In genomic region chr1:144551543-144552424, GRCh38 we compare ENCODE assay signal across 1 cellular context.
A peak's percentile ranks its signal among the peaks of the same experiment; 100 is the strongest.
TF ChIP-seq lines count a peak whose summit lies in the region.

No MANE protein-coding gene starts in this region.

TF ChIP-seq in HepG2, 621 proteins besides CTCF, POLR2A, EP300 and RAD21 (continued from another document and continues in another):
- TF ChIP-seq TFAP4 (IDR thresholded peaks at IDR 0.05; ENCODE audit: borderline replicate concordance, low read depth) (0 out of 2 replicates have a peak, but pooled peaks have one; percentile 1), MED8 (CRISPR knock-in tag; IDR thresholded peaks at IDR 0.05; ENCODE audit: insufficient replicate concordance) (peak; percentile 95), ARID4A (CRISPR knock-in tag; IDR thresholded peaks at IDR 0.05; ENCODE audit: borderline replicate concordance) (peak; percentile 45; the same call in 1 of the 2 replicates), ZNF547 (CRISPR knock-in tag; IDR thresholded peaks at IDR 0.05) (no peak; the same call in 1 of the 2 replicates), NFKB2 (CRISPR knock-in tag; IDR thresholded peaks at IDR 0.05; ENCODE audit: borderline replicate concordance) (peak; percentile 29; the same call in 1 of the 2 replicates), ARNT2 (CRISPR knock-in tag; IDR thresholded peaks at IDR 0.05; ENCODE audit: low read depth) (0 out of 2 replicates have a peak, but pooled peaks have one; percentile 66), ZNF276 (CRISPR knock-in tag; IDR thresholded peaks at IDR 0.05; ENCODE audit: low read depth) (no peak), POGK (CRISPR knock-in tag; conservative IDR thresholded peaks at IDR 0.05) (0 out of 2 replicates have a peak, but pooled peaks have one; percentile 40), MAX (IDR thresholded peaks at IDR 0.05) (peak; percentile 50), FOXP4 (CRISPR knock-in tag; IDR thresholded peaks at IDR 0.05) (peak; percentile 30; the same call in 1 of the 2 replicates), ZGPAT (CRISPR knock-in tag; IDR thresholded peaks at IDR 0.05) (peak; percentile 65), U2AF1 (optimal IDR thresholded peaks at IDR 0.05; ENCODE audit: low read depth, low read length) (no peak), MYPOP (CRISPR knock-in tag; IDR thresholded peaks at IDR 0.05) (peak; percentile 42; the same call in 1 of the 2 replicates), ETV6 (CRISPR knock-in tag; conservative IDR thresholded peaks at IDR 0.05) (no peak), MED13 (CRISPR knock-in tag; IDR thresholded peaks at IDR 0.05) (peak; percentile 25; the same call in 1 of the 2 replicates), ZBTB38 (CRISPR knock-in tag; IDR thresholded peaks at IDR 0.05) (peak; percentile 42; the same call in 1 of the 2 replicates), SMAD9 (CRISPR knock-in tag; IDR thresholded peaks at IDR 0.05) (no peak), ZFY (CRISPR knock-in tag; IDR thresholded peaks at IDR 0.05) (peak; percentile 27; the same call in 1 of the 2 replicates), MTF1 (CRISPR knock-in tag; IDR thresholded peaks at IDR 0.05) (no peak), ZNF337 (CRISPR knock-in tag; IDR thresholded peaks at IDR 0.05; ENCODE audit: borderline replicate concordance, low read depth) (no peak), POLR2AphosphoS5 (IDR thresholded peaks at IDR 0.05; ENCODE audit: low read depth, low read length) (peak; percentile 93), KDM5A (IDR thresholded peaks at IDR 0.05; ENCODE audit: borderline replicate concordance, low read length) (no peak), PCBP1 (IDR thresholded peaks at IDR 0.05; ENCODE audit: borderline replicate concordance, low read depth, low read length) (no peak), HOXA3 (CRISPR knock-in tag; IDR thresholded peaks at IDR 0.05) (peak; percentile 84), SKI (IDR thresholded peaks at IDR 0.05; ENCODE audit: partially characterized antibody) (peak; percentile 12), ZNF616 (CRISPR knock-in tag; IDR thresholded peaks at IDR 0.05; ENCODE audit: low read depth) (no peak), ETV5 (CRISPR knock-in tag; IDR thresholded peaks at IDR 0.05; ENCODE audit: borderline replicate concordance) (peak; percentile 14; the same call in 1 of the 2 replicates), ZNF143 (CRISPR knock-in tag; IDR thresholded peaks at IDR 0.05) (peak; percentile 73), TBX3 (IDR thresholded peaks at IDR 0.05; ENCODE audit: borderline replicate concordance) (peak; percentile 43; the same call in 1 of the 2 replicates), NFYC (CRISPR knock-in tag; IDR thresholded peaks at IDR 0.05) (peak; percentile 55), CREB1 (IDR thresholded peaks at IDR 0.05) (peak; percentile 89), CREB1 (CRISPR knock-in tag; IDR thresholded peaks at IDR 0.05) (peak; percentile 87), KDM3A (CRISPR knock-in tag; IDR thresholded peaks at IDR 0.05; ENCODE audit: low read depth) (no peak), CREB3 (CRISPR knock-in tag; IDR thresholded peaks at IDR 0.05) (no peak), IRF2 (CRISPR knock-in tag; IDR thresholded peaks at IDR 0.05) (peak; percentile 28; the same call in 1 of the 2 replicates), ZBTB7B (CRISPR knock-in tag; IDR thresholded peaks at IDR 0.05) (0 out of 2 replicates have a peak, but pooled peaks have one; percentile 25), NONO (IDR thresholded peaks at IDR 0.05) (no peak), NONO (CRISPR knock-in tag; conservative IDR thresholded peaks at IDR 0.05) (0 out of 2 replicates have a peak, but pooled peaks have one; percentile 24)
- TF ChIP-seq, protein P1, sequence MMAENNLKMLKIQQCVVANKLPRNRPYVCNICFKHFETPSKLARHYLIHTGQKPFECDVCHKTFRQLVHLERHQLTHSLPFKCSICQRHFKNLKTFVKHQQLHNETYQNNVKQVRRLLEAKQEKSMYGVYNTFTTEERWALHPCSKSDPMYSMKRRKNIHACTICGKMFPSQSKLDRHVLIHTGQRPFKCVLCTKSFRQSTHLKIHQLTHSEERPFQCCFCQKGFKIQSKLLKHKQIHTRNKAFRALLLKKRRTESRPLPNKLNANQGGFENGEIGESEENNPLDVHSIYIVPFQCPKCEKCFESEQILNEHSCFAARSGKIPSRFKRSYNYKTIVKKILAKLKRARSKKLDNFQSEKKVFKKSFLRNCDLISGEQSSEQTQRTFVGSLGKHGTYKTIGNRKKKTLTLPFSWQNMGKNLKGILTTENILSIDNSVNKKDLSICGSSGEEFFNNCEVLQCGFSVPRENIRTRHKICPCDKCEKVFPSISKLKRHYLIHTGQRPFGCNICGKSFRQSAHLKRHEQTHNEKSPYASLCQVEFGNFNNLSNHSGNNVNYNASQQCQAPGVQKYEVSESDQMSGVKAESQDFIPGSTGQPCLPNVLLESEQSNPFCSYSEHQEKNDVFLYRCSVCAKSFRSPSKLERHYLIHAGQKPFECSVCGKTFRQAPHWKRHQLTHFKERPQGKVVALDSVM (CRISPR knock-in tag; IDR thresholded peaks at IDR 0.05): 0 out of 2 replicates have a peak, but pooled peaks have one; percentile 15
- TF ChIP-seq, protein P2, sequence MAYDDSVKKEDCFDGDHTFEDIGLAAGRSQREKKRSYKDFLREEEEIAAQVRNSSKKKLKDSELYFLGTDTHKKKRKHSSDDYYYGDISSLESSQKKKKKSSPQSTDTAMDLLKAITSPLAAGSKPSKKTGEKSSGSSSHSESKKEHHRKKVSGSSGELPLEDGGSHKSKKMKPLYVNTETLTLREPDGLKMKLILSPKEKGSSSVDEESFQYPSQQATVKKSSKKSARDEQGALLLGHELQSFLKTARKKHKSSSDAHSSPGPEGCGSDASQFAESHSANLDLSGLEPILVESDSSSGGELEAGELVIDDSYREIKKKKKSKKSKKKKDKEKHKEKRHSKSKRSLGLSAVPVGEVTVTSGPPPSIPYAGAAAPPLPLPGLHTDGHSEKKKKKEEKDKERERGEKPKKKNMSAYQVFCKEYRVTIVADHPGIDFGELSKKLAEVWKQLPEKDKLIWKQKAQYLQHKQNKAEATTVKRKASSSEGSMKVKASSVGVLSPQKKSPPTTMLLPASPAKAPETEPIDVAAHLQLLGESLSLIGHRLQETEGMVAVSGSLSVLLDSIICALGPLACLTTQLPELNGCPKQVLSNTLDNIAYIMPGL (CRISPR knock-in tag; IDR thresholded peaks at IDR 0.05; ENCODE audit: borderline replicate concordance in 1 of 2, low read depth in 1 of 2): peak in 1 of 2 experiments; percentile 24; a peak in 1 of 4 replicates
- TF ChIP-seq, protein P3, sequence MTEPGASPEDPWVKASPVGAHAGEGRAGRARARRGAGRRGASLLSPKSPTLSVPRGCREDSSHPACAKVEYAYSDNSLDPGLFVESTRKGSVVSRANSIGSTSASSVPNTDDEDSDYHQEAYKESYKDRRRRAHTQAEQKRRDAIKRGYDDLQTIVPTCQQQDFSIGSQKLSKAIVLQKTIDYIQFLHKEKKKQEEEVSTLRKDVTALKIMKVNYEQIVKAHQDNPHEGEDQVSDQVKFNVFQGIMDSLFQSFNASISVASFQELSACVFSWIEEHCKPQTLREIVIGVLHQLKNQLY (CRISPR knock-in tag; IDR thresholded peaks at IDR 0.05): 0 out of 2 replicates have a peak, but pooled peaks have one; percentile 8
